In genomic region chr3:149086232-149086988, GRCh38 we compare ENCODE assay signal across 8 cellular contexts. TPM values are rescaled to one million over a fixed set of nuclear protein-coding genes. Genes with fewer than 3 reads are reported as not detected.
DNase-seq lines count a peak whose midpoint lies in the region; ATAC-seq and TF ChIP-seq lines count a peak whose summit lies in the region.

A gene with protein sequence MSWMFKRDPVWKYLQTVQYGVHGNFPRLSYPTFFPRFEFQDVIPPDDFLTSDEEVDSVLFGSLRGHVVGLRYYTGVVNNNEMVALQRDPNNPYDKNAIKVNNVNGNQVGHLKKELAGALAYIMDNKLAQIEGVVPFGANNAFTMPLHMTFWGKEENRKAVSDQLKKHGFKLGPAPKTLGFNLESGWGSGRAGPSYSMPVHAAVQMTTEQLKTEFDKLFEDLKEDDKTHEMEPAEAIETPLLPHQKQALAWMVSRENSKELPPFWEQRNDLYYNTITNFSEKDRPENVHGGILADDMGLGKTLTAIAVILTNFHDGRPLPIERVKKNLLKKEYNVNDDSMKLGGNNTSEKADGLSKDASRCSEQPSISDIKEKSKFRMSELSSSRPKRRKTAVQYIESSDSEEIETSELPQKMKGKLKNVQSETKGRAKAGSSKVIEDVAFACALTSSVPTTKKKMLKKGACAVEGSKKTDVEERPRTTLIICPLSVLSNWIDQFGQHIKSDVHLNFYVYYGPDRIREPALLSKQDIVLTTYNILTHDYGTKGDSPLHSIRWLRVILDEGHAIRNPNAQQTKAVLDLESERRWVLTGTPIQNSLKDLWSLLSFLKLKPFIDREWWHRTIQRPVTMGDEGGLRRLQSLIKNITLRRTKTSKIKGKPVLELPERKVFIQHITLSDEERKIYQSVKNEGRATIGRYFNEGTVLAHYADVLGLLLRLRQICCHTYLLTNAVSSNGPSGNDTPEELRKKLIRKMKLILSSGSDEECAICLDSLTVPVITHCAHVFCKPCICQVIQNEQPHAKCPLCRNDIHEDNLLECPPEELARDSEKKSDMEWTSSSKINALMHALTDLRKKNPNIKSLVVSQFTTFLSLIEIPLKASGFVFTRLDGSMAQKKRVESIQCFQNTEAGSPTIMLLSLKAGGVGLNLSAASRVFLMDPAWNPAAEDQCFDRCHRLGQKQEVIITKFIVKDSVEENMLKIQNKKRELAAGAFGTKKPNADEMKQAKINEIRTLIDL (minus strand): TSS chr3:149086533. CDS start chr3:149086336, 197 bp downstream.

- H3K4me1 ChIP-seq in BLaER1: peaks cover 27% of the 10 kb centered on the region
- H3K4me1 ChIP-seq in liver (ENCODE audit: control insufficient read depth in 4 of 4, insufficient read depth in 4 of 4, low read length in 3 of 4): peaks cover 2 to 10% (median 6%) of the 10 kb centered on the region in 4 donors

- peak within 1 kb of the TSS; percentile 79 for H3K4me3 ChIP-seq in BLaER1
- H3K4me3 ChIP-seq in dorsolateral prefrontal cortex: peak within 1 kb of the TSS; percentile 45 to 97 (median 85)
- peak within 1 kb of the TSS; percentile 64 to 92 (median 75) for H3K4me3 ChIP-seq in liver (ENCODE audit: low read depth in 1 of 3, low read length in 3 of 3)

- H4K20me1 ChIP-seq in BLaER1: peaks cover 24% of the 10 kb centered on the region

- peak within 1 kb of the TSS; percentile 68 for H3K27ac ChIP-seq in BLaER1
- peak within 1 kb of the TSS in 56 of 59 donors; percentile 0 to 91 (median 79) for H3K27ac ChIP-seq in dorsolateral prefrontal cortex
- H3K27ac ChIP-seq in liver (ENCODE audit: low read depth in 1 of 2, low read length in 2 of 2): peak within 1 kb of the TSS; percentile 57 to 69

- peak within 1 kb of the TSS; percentile 90 for H3K4me2 ChIP-seq in BLaER1

- WGBS in liver: 8% methylated on average over 57 of the region's 57 CpGs

- peak; percentile 98 for ATAC-seq in GM19328 (IDR thresholded peaks at IDR 0.05; ENCODE audit: unreplicated experiment)
- ATAC-seq in HG03520 (IDR thresholded peaks at IDR 0.05; ENCODE audit: unreplicated experiment): peak; percentile 100

- H3K9me3 ChIP-seq in BLaER1: peaks cover 6% of the 10 kb centered on the region; the same call in 1 of the 2 replicates
- H3K9me3 ChIP-seq in liver (ENCODE audit: control insufficient read depth in 4 of 4, low read length in 3 of 4): no peaks in the 10 kb centered on the region

- peak; percentile 84 for DNase-seq in NCI-H748 treated with DMSO at 0.1 percent for 48 hours (lab: John Stamatoyannopoulos, UW)
- peak; percentile 88 to 92 for DNase-seq in activated CD4-positive, alpha-beta T cell treated with anti-CD3 and anti-CD28 coated beads, Interleukin-2, amount 50 U/mL, for 48 hours
- DNase-seq in dorsolateral prefrontal cortex: peak; percentile 90 to 97 (median 95)
- peak; percentile 93 for DNase-seq in stimulated activated CD4-positive, alpha-beta T cell treated with anti-CD3 and anti-CD28 coated beads, Interleukin-4, amount 100 ng/mL, for 24 hours

- no peak for TF ChIP-seq RAD21 in liver (IDR thresholded peaks at IDR 0.05)

- H3K36me3 ChIP-seq in BLaER1: peaks cover 28% of the 10 kb centered on the region; the same call in 1 of the 2 replicates
- no peaks in the 10 kb centered on the region for H3K36me3 ChIP-seq in liver (ENCODE audit: control insufficient read depth in 4 of 4, insufficient read depth in 3 of 4, low read depth in 1 of 4, low read length in 3 of 4)

- no peaks in the 10 kb centered on the region for H3K27me3 ChIP-seq in BLaER1
- H3K27me3 ChIP-seq in dorsolateral prefrontal cortex: no peaks in the 10 kb centered on the region
- no peaks in the 10 kb centered on the region for H3K27me3 ChIP-seq in liver (ENCODE audit: control insufficient read depth in 4 of 4, insufficient read depth in 4 of 4, low read length in 3 of 4)

- H3K9ac ChIP-seq in BLaER1 (peak within 1 kb of the TSS; percentile 83), liver (ENCODE audit: low read depth in 1 of 2, low read length in 2 of 2) (peak within 1 kb of the TSS; percentile 38 to 51)

- TF ChIP-seq CTCF in dorsolateral prefrontal cortex (IDR thresholded peaks at IDR 0.05 in 54 of 56, conservative IDR thresholded peaks at IDR 0.05 in 2 of 56; ENCODE audit: low read depth in 1 of 56, partially characterized antibody in 56 of 56): peak in 17 of 56 donors; percentile 2 to 37 (median 13)
- TF ChIP-seq CTCF in liver (IDR thresholded peaks at IDR 0.05; ENCODE audit: low read depth, low read length, missing input control): no peak

- intact Hi-C loops in dorsolateral prefrontal cortex (cut with DNase I): loop anchor here (1.0 to 10.0 kb wide), 4 partner anchors 43 to 132 kb away; partner anchors contain the start of genes GYG1 (in 2 of the 2) and HPS3 (in 1 of the 2)

TF ChIP-seq in liver, 16 proteins besides CTCF, POLR2A, EP300 and RAD21:
- TF ChIP-seq FOXA2 (IDR thresholded peaks at IDR 0.05) (no peak), RXRA (IDR thresholded peaks at IDR 0.05) (peak; percentile 51 to 84), JUND (IDR thresholded peaks at IDR 0.05) (no peak), GABPA (IDR thresholded peaks at IDR 0.05 in 1 of 2, conservative IDR thresholded peaks at IDR 0.05 in 1 of 2) (peak in 1 of 2 donors; percentile 29), SP1 (IDR thresholded peaks at IDR 0.05) (peak; percentile 96), EGR1 (IDR thresholded peaks at IDR 0.05; ENCODE audit: low read depth in 2 of 2) (no peak), TAF1 (conservative IDR thresholded peaks at IDR 0.05) (no peak), HNF4G (IDR thresholded peaks at IDR 0.05) (no peak), YY1 (IDR thresholded peaks at IDR 0.05) (peak; percentile 94), NR2F2 (IDR thresholded peaks at IDR 0.05) (peak; percentile 35), HNF4A (conservative IDR thresholded peaks at IDR 0.05) (peak in 1 of 2 donors; percentile 6), ZBTB33 (IDR thresholded peaks at IDR 0.05) (no peak), FOXA1 (IDR thresholded peaks at IDR 0.05) (no peak)
- TF ChIP-seq, protein P1, sequence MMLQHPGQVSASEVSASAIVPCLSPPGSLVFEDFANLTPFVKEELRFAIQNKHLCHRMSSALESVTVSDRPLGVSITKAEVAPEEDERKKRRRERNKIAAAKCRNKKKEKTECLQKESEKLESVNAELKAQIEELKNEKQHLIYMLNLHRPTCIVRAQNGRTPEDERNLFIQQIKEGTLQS (IDR thresholded peaks at IDR 0.05): no peak
- TF ChIP-seq, protein P2, sequence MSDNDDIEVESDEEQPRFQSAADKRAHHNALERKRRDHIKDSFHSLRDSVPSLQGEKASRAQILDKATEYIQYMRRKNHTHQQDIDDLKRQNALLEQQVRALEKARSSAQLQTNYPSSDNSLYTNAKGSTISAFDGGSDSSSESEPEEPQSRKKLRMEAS (IDR thresholded peaks at IDR 0.05): peak; percentile 99
- TF ChIP-seq, protein P3, sequence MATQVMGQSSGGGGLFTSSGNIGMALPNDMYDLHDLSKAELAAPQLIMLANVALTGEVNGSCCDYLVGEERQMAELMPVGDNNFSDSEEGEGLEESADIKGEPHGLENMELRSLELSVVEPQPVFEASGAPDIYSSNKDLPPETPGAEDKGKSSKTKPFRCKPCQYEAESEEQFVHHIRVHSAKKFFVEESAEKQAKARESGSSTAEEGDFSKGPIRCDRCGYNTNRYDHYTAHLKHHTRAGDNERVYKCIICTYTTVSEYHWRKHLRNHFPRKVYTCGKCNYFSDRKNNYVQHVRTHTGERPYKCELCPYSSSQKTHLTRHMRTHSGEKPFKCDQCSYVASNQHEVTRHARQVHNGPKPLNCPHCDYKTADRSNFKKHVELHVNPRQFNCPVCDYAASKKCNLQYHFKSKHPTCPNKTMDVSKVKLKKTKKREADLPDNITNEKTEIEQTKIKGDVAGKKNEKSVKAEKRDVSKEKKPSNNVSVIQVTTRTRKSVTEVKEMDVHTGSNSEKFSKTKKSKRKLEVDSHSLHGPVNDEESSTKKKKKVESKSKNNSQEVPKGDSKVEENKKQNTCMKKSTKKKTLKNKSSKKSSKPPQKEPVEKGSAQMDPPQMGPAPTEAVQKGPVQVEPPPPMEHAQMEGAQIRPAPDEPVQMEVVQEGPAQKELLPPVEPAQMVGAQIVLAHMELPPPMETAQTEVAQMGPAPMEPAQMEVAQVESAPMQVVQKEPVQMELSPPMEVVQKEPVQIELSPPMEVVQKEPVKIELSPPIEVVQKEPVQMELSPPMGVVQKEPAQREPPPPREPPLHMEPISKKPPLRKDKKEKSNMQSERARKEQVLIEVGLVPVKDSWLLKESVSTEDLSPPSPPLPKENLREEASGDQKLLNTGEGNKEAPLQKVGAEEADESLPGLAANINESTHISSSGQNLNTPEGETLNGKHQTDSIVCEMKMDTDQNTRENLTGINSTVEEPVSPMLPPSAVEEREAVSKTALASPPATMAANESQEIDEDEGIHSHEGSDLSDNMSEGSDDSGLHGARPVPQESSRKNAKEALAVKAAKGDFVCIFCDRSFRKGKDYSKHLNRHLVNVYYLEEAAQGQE (IDR thresholded peaks at IDR 0.05): no peak

RNA-seq across cellular contexts. Expression of the gene that starts here (rescaled TPM):
- total RNA-seq in dorsolateral prefrontal cortex (10 to 100 TPM; 29.5 to 74.9 (median 50.5) TPM), liver (10 to 100 TPM; 15.6 to 31.7 TPM)
- polyA plus RNA-seq in liver: 10 to 100 TPM in 1 of 2 donors, 1 to 10 TPM in 1; 4.1 to 18.4 TPM

Comparison
In these comparisons a context has a peak if more than half of its experiments do, and no peak if none do; other contexts are left out.
1. Peak in every context shown above with its lines: DNase-seq, ATAC-seq, H3K4me3 ChIP-seq and H3K27ac ChIP-seq.